Comparison of ENCODE assay signal across 28 cellular contexts in the genomic region with DNA sequence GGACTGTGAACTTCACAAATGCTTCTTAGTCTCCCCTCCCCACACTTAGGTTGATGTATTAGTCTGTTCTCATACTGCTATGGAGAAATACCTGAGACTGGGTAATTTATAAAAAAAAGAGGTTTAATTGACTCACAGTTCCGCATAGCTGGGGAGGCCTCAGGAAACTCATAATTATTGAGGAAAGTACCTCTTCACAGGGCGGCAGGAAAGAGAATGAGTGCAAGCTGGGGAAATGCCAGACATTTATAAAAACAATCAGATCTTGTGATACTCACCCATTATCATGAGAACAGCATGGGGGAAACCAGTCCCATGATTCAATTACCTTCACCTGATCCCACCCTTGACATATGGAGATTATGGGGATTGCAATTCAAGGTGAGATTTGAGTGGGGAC.
"Had no signal": no experiment of that assay in that cellular context is flagged by ENCODE, and none has a peak within 500 bp of the region (broad histone marks: within the 10 kb centered on the region; RNA-seq: fewer than 3 reads in every experiment).

No MANE protein-coding gene starts in this region.

- H3K27ac ChIP-seq: coronary artery, dorsolateral prefrontal cortex, epithelial cell of prostate, gastrocnemius medialis, neutrophil, pancreas, transverse colon, upper lobe of right lung, vagina had no signal

- H3K4me1 Mint-ChIP-seq: mesothelial cell of epicardium, naive B cell, neural crest cell had no signal

- DNase-seq: dorsolateral prefrontal cortex; effector CD4-positive, alpha-beta T cell; foreskin fibroblast; gastrocnemius medialis; head of caudate nucleus; mesenchymal stem cell; mucosa of descending colon; naive B cell; pancreas; stimulated activated CD4-positive, alpha-beta T cell treated with anti-CD3 and anti-CD28 coated beads, Interleukin-12 subunit alpha, Interleukin-12 subunit beta, amount 100 ng/mL, for 4 hours; stimulated activated CD4-positive, alpha-beta T cell treated with anti-CD3 and anti-CD28 coated beads, Interleukin-1b, Interleukin-23, amount 100 ng/mL, for 48 hours; stimulated activated CD4-positive, alpha-beta T cell treated with anti-CD3 and anti-CD28 coated beads, Interleukin-4, amount 100 ng/mL, for 1 hour; stimulated activated CD8-positive, alpha-beta memory T cell treated with anti-CD3 and anti-CD28 coated beads, Interleukin-4, amount 100 ng/mL, for 48 hours; stimulated activated naive CD4-positive, alpha-beta T cell treated with Interleukin-2 at 50 U/mL for 16 hours; transverse colon; upper lobe of right lung had no signal

- H3K27ac Mint-ChIP-seq: mesothelial cell of epicardium had no signal

- H3K9me3 ChIP-seq: gastrocnemius medialis, mucosa of descending colon, neutrophil, pancreas, transverse colon, vagina had no signal

- H3K27me3 Mint-ChIP-seq: naive B cell; natural killer cell treated with Interleukin-12 subunit alpha and Interleukin-12 subunit beta and Interleukin-15 and Interleukin-18, amount 100 ng/mL, for 72 hours had no signal

- H3K4me3 ChIP-seq: coronary artery, dorsolateral prefrontal cortex, gastrocnemius medialis, lung, mucosa of descending colon, pancreas, smooth muscle cell, transverse colon, upper lobe of right lung, vagina had no signal

- H3K4me1 ChIP-seq: gastrocnemius medialis, pancreas, transverse colon, upper lobe of right lung, vagina had no signal

- H3K36me3 ChIP-seq: gastrocnemius medialis, neutrophil, pancreas, transverse colon, upper lobe of right lung, vagina had no signal

- H3K4me3 Mint-ChIP-seq: mesothelial cell of epicardium; natural killer cell treated with Interleukin-12 subunit alpha and Interleukin-12 subunit beta and Interleukin-15 and Interleukin-18, amount 100 ng/mL, for 72 hours; neural crest cell had no signal

- H3K27me3 ChIP-seq: dorsolateral prefrontal cortex, gastrocnemius medialis, neutrophil, pancreas, transverse colon, upper lobe of right lung, vagina had no signal

- ATAC-seq: esophagus mucosa; gastrocnemius medialis; left lobe of liver; mucosa of descending colon; natural killer cell treated with Interleukin-12 subunit alpha and Interleukin-12 subunit beta and Interleukin-15 and Interleukin-18, amount 100 ng/mL, for 72 hours; pancreas; sciatic nerve; upper lobe of right lung had no signal
